Comparison of ENCODE assay signal across 24 cellular contexts in genomic region chr17:6953689-6954088, GRCh38. TPM values are rescaled to one million over a fixed set of nuclear protein-coding genes. Genes with fewer than 3 reads are reported as not detected.
DNase-seq lines count a peak whose midpoint lies in the region; ATAC-seq, FAIRE-seq and TF ChIP-seq lines count a peak whose summit lies in the region.
"Had no signal": no experiment of that assay in that cellular context is flagged by ENCODE, and none has a peak within 500 bp of the region (broad histone marks: within the 10 kb centered on the region; RNA-seq: fewer than 3 reads in every experiment).

No MANE protein-coding gene starts in this region.

- H3F3A ChIP-seq in PC-3 (ENCODE audit: low read length, unreplicated experiment), result no peaks in the 10 kb centered on the region

- H3K4me3 ChIP-seq in PC-3 (ENCODE audit: low read length) (no peak overlapping the region), bronchial epithelial cell (ENCODE audit: low read depth, low read length) (no peak overlapping the region)
- H3K4me3 ChIP-seq: BLaER1 treated with 17β-estradiol and CSF1 and Interleukin-3, amounts not matched to agents 10 nM and 100 nM had no signal

- POLR2A ChIA-PET in activated CD4-positive, alpha-beta T cell treated with anti-CD3 and anti-CD28 coated beads for 36 hours (lab: Charles Lee), result no interaction called here
- POLR2A ChIA-PET in PC-3 (lab: Charles Lee; ENCODE audit: unreplicated experiment), result no interaction called here

- peaks cover 2% of the 10 kb centered on the region for H3K4me1 Mint-ChIP-seq in activated CD4-positive, alpha-beta T cell treated with anti-CD3 and anti-CD28 coated beads, Interleukin-2, amount 10 ng/mL, durations not matched to agents 24 days and 14 days
- peaks cover 5% of the 10 kb centered on the region for H3K4me1 Mint-ChIP-seq in activated CD4-positive, alpha-beta T cell treated with anti-CD3 and anti-CD28 coated beads for 36 hours
- H3K4me1 Mint-ChIP-seq: CD8-positive, alpha-beta memory T cell had no signal

- TF ChIP-seq CTCF in PC-3 (conservative IDR thresholded peaks at IDR 0.05; ENCODE audit: low read depth, low read length), result no peak
- no peak for TF ChIP-seq CTCF in bronchial epithelial cell (IDR thresholded peaks at IDR 0.05; ENCODE audit: insufficient read depth, low read length, severe bottlenecking)

- H3K9me3 Mint-ChIP-seq in activated CD4-positive, alpha-beta T cell treated with anti-CD3 and anti-CD28 coated beads, Interleukin-2, amount 10 ng/mL, durations not matched to agents 24 days and 14 days, result no peaks in the 10 kb centered on the region
- no peaks in the 10 kb centered on the region for H3K9me3 Mint-ChIP-seq in activated CD4-positive, alpha-beta T cell treated with anti-CD3 and anti-CD28 coated beads for 36 hours (ENCODE audit: low read depth)
- H3K9me3 Mint-ChIP-seq: CD4-positive, alpha-beta T cell had no signal

- H3K9ac ChIP-seq in PC-3 (ENCODE audit: low read length), result no peak overlapping the region
- H3K9ac ChIP-seq: BLaER1 treated with 17β-estradiol and CSF1 and Interleukin-3, amounts not matched to agents 10 nM and 100 nM had no signal

- no peaks in the 10 kb centered on the region for H3K36me3 ChIP-seq in PC-3 (ENCODE audit: low read depth, low read length)
- H3K36me3 ChIP-seq in bronchial epithelial cell (ENCODE audit: control insufficient read depth, insufficient read depth, low read length), result no peaks in the 10 kb centered on the region
- H3K36me3 ChIP-seq: BE2C; BLaER1 treated with 17β-estradiol and CSF1 and Interleukin-3, amounts not matched to agents 10 nM and 100 nM had no signal

- peaks cover 13% of the 10 kb centered on the region for H3K4me1 ChIP-seq in PC-3 (ENCODE audit: insufficient read depth, low read length)
- H3K4me1 ChIP-seq: BE2C had no signal

- CTCF ChIA-PET in activated CD4-positive, alpha-beta T cell treated with anti-CD3 and anti-CD28 coated beads for 36 hours (lab: Charles Lee), result no interaction called here
- CTCF ChIA-PET in PC-3 (lab: Charles Lee), result no interaction called here

- no TSS peak for BruUV-seq in PC-3 (replicated peaks; lab: Mats Ljungman, UMichigan)

- FAIRE-seq in bronchial epithelial cell (lab: Jason Lieb, UNC), result no peak
- FAIRE-seq: A204.1, G401.6, GM12892, H54 had no signal

- no peaks in the 10 kb centered on the region for H3K9me2 ChIP-seq in PC-3 (replicated peaks; ENCODE audit: low read length)

- no peaks in the 10 kb centered on the region for H4K20me1 ChIP-seq in PC-3 (ENCODE audit: low read length)
- H4K20me1 ChIP-seq: BLaER1 treated with 17β-estradiol and CSF1 and Interleukin-3, amounts not matched to agents 10 nM and 100 nM had no signal

- intact Hi-C loops in activated CD4-positive, alpha-beta T cell treated with anti-CD3 and anti-CD28 coated beads, Interleukin-2, amount 10 ng/mL, durations not matched to agents 24 days and 14 days (cut with micrococcal nuclease), result no loop called here
- intact Hi-C loops in activated CD4-positive, alpha-beta T cell treated with anti-CD3 and anti-CD28 coated beads for 36 hours (cut with DNase I, micrococcal nuclease), result no loop called here
- intact Hi-C loops in PC-3 (cut with micrococcal nuclease), result no loop called here

- H3K79me2 ChIP-seq in PC-3 (ENCODE audit: low read length), result no peaks in the 10 kb centered on the region

- no peaks in the 10 kb centered on the region for H3K9me3 ChIP-seq in PC-3 (ENCODE audit: low read length)
- H3K9me3 ChIP-seq: BE2C had no signal

- ATAC-seq in activated CD4-positive, alpha-beta T cell treated with anti-CD3 and anti-CD28 coated beads for 36 hours, result no peak
- ATAC-seq in PC-3, result peak; percentile 87
- no peak for ATAC-seq in HG03460 (IDR thresholded peaks at IDR 0.05; ENCODE audit: unreplicated experiment)

- no peak overlapping the region for H3K4me3 Mint-ChIP-seq in activated CD4-positive, alpha-beta T cell treated with anti-CD3 and anti-CD28 coated beads, Interleukin-2, amount 10 ng/mL, durations not matched to agents 24 days and 14 days
- H3K4me3 Mint-ChIP-seq in activated CD4-positive, alpha-beta T cell treated with anti-CD3 and anti-CD28 coated beads for 36 hours, result no peak overlapping the region
- H3K4me3 Mint-ChIP-seq: CD14-positive monocyte; CD4-positive, alpha-beta T cell; CD8-positive, alpha-beta memory T cell had no signal

- H3K27ac Mint-ChIP-seq in activated CD4-positive, alpha-beta T cell treated with anti-CD3 and anti-CD28 coated beads, Interleukin-2, amount 10 ng/mL, durations not matched to agents 24 days and 14 days, result no peak overlapping the region
- no peak overlapping the region for H3K27ac Mint-ChIP-seq in activated CD4-positive, alpha-beta T cell treated with anti-CD3 and anti-CD28 coated beads for 36 hours
- H3K27ac Mint-ChIP-seq: CD4-positive, alpha-beta T cell; CD8-positive, alpha-beta memory T cell had no signal

- H3K4me2 ChIP-seq in PC-3 (ENCODE audit: low read length), result no peak overlapping the region; the same call in 1 of the 2 replicates

- no peaks in the 10 kb centered on the region for H3K36me3 Mint-ChIP-seq in activated CD4-positive, alpha-beta T cell treated with anti-CD3 and anti-CD28 coated beads, Interleukin-2, amount 10 ng/mL, durations not matched to agents 24 days and 14 days (ENCODE audit: low read depth)
- H3K36me3 Mint-ChIP-seq in activated CD4-positive, alpha-beta T cell treated with anti-CD3 and anti-CD28 coated beads for 36 hours (ENCODE audit: low read depth), result no peaks in the 10 kb centered on the region
- H3K36me3 Mint-ChIP-seq: CD14-positive monocyte; CD8-positive, alpha-beta memory T cell had no signal

- H3K27me3 Mint-ChIP-seq in activated CD4-positive, alpha-beta T cell treated with anti-CD3 and anti-CD28 coated beads, Interleukin-2, amount 10 ng/mL, durations not matched to agents 24 days and 14 days, result no peaks in the 10 kb centered on the region
- no peaks in the 10 kb centered on the region for H3K27me3 Mint-ChIP-seq in activated CD4-positive, alpha-beta T cell treated with anti-CD3 and anti-CD28 coated beads for 36 hours
- H3K27me3 Mint-ChIP-seq: CD4-positive, alpha-beta T cell; CD8-positive, alpha-beta memory T cell had no signal

- H3K27me3 ChIP-seq in PC-3 (ENCODE audit: low read length) (no peaks in the 10 kb centered on the region), bronchial epithelial cell (ENCODE audit: control insufficient read depth, insufficient read depth, low read length) (no peaks in the 10 kb centered on the region)
- H3K27me3 ChIP-seq: BLaER1 treated with 17β-estradiol and CSF1 and Interleukin-3, amounts not matched to agents 10 nM and 100 nM had no signal

- H3K27ac ChIP-seq in PC-3 (ENCODE audit: low read length), result no peak overlapping the region
- H3K27ac ChIP-seq: 22Rv1; BLaER1 treated with 17β-estradiol and CSF1 and Interleukin-3, amounts not matched to agents 10 nM and 100 nM had no signal

- DNase-seq in activated CD4-positive, alpha-beta T cell treated with anti-CD3 and anti-CD28 coated beads, Interleukin-2, amount 10 ng/mL, durations not matched to agents 24 days and 14 days, result peak; percentile 38
- DNase-seq in activated CD4-positive, alpha-beta T cell treated with anti-CD3 and anti-CD28 coated beads for 36 hours, result no peak
- DNase-seq in PC-3 (peak; percentile 75), bronchial epithelial cell (ENCODE audit: low read depth) (peak; percentile 12), NOMO-1 treated with DMSO at 0.1 percent for 48 hours (lab: John Stamatoyannopoulos, UW; ENCODE audit: unreplicated experiment) (no peak)
- DNase-seq: ACHN; AML-193; BE2C; Calu3; CD4-positive, alpha-beta T cell; CD8-positive, alpha-beta memory T cell; COR-L47; DMS53; DND-41; GOT3; HCEC 1CT had no signal

- H2AFZ ChIP-seq in PC-3 (ENCODE audit: low read length), result no peak overlapping the region

RNA-seq across cellular contexts. Expression of gene ALOX12, which starts 42.2 kb away (rescaled TPM):
- total RNA-seq in activated CD4-positive, alpha-beta T cell treated with anti-CD3 and anti-CD28 coated beads, Interleukin-2, amount 10 ng/mL, durations not matched to agents 24 days and 14 days, result not detected in 2 replicates
- not detected for total RNA-seq in activated CD4-positive, alpha-beta T cell treated with anti-CD3 and anti-CD28 coated beads for 36 hours
- total RNA-seq in PC-3 (2014; rRNA removed) (not detected in 2 replicates), bronchial epithelial cell (0.26 and 1.2 TPM in 2 replicates)
- total RNA-seq: Calu3; CD4-positive, alpha-beta T cell; CD8-positive, alpha-beta memory T cell had no signal

RNA-seq across cellular contexts. Expression of gene RNASEK, which starts 58.7 kb away (rescaled TPM):
- total RNA-seq in activated CD4-positive, alpha-beta T cell treated with anti-CD3 and anti-CD28 coated beads, Interleukin-2, amount 10 ng/mL, durations not matched to agents 24 days and 14 days, result 128 and 131 TPM in 2 replicates
- total RNA-seq in activated CD4-positive, alpha-beta T cell treated with anti-CD3 and anti-CD28 coated beads for 36 hours, result 100 to 1,000 TPM; 112 to 145 TPM
- total RNA-seq in PC-3 (2014; rRNA removed), result 169 and 195 TPM in 2 replicates
- 5.3 and 25.5 TPM in 2 replicates for total RNA-seq in bronchial epithelial cell

Comparison
In these comparisons a context has a peak if more than half of its experiments do, and no peak if none do; other contexts are left out.
1. DNase-seq: peak in activated CD4-positive, alpha-beta T cell treated with anti-CD3 and anti-CD28 coated beads, Interleukin-2, amount 10 ng/mL, durations not matched to agents 24 days and 14 days (single experiment), PC-3 (single experiment) and bronchial epithelial cell (single experiment); none in activated CD4-positive, alpha-beta T cell treated with anti-CD3 and anti-CD28 coated beads for 36 hours (single experiment) and NOMO-1 treated with DMSO at 0.1 percent for 48 hours (single experiment).